In genomic region chr3:46987485-46988401, GRCh38 we compare ENCODE assay signal across 8 cellular contexts. TPM values are rescaled to one million over a fixed set of nuclear protein-coding genes. Genes with fewer than 3 reads are reported as not detected.
DNase-seq lines count a peak whose midpoint lies in the region; ATAC-seq, FAIRE-seq and TF ChIP-seq lines count a peak whose summit lies in the region.

No MANE protein-coding gene starts in this region.

- CTCF ChIA-PET in SK-N-SH (lab: Yijun Ruan, JAX): interaction anchor here (1.8 kb wide), 1 partner anchor 11 kb away, joined by 7 read pairs; no protein-coding TSS in a partner anchor

- H3K79me2 ChIP-seq in OCI-LY3 (ENCODE audit: low read length) (peaks cover 44% of the 10 kb centered on the region), SK-N-SH (ENCODE audit: insufficient read depth) (no peaks in the 10 kb centered on the region)

- ATAC-seq in GM18499 (IDR thresholded peaks at IDR 0.05; ENCODE audit: insufficient read depth, unreplicated experiment): peak; percentile 34
- ATAC-seq in HG02884 (IDR thresholded peaks at IDR 0.05; ENCODE audit: unreplicated experiment): peak; percentile 64

- TF ChIP-seq RAD21 in SK-N-SH (IDR thresholded peaks at IDR 0.05; ENCODE audit: low read length): no peak

- H3K9me3 ChIP-seq in OCI-LY3 (ENCODE audit: insufficient read depth, low read length): no peaks in the 10 kb centered on the region
- H3K9me3 ChIP-seq in iPS-20b (ENCODE audit: insufficient read depth, low read depth, low read length): no peaks in the 10 kb centered on the region
- no peaks in the 10 kb centered on the region for H3K9me3 ChIP-seq in SK-N-SH

- peaks cover 27% of the 10 kb centered on the region for H3K36me3 Mint-ChIP-seq in activated T-helper 1 cell treated with anti-CD3 and anti-CD28 coated beads, Interleukin-12 subunit alpha, Interleukin-12 subunit beta, Interleukin-2, Interleukin-4 antibody, amounts not matched to agents 30 ng/mL and 10 ng/mL and 1 ng/mL, durations not matched to agents 14 hours and 24 hours and 36 hours (ENCODE audit: low read depth)

- peak; percentile 91 for DNase-seq in activated T-helper 1 cell treated with anti-CD3 and anti-CD28 coated beads, Interleukin-12 subunit alpha, Interleukin-12 subunit beta, Interleukin-2, Interleukin-4 antibody, amounts not matched to agents 30 ng/mL and 10 ng/mL and 1 ng/mL, durations not matched to agents 14 hours and 24 hours and 36 hours (ENCODE audit: low spot score)
- DNase-seq in stimulated activated CD8-positive, alpha-beta memory T cell treated with anti-CD3 and anti-CD28 coated beads, Interleukin-15, amount 100 ng/mL, for 1 hour (ENCODE audit: low read depth): peak; percentile 65
- DNase-seq in H54 (ENCODE audit: insufficient read length, low spot score) (no peak), SK-N-SH (no peak)

- H3K27me3 ChIP-seq in OCI-LY3 (ENCODE audit: low read depth, low read length) (no peaks in the 10 kb centered on the region), iPS-20b (ENCODE audit: insufficient read depth, low read length) (no peaks in the 10 kb centered on the region), SK-N-SH (ENCODE audit: insufficient read depth) (no peaks in the 10 kb centered on the region)

- H3K4me1 ChIP-seq in OCI-LY3 (ENCODE audit: low read length) (peaks cover 51% of the 10 kb centered on the region), iPS-20b (ENCODE audit: insufficient read depth, low read length) (peaks cover 6% of the 10 kb centered on the region; the same call in 1 of the 2 replicates), SK-N-SH (ENCODE audit: control insufficient read depth in 1 of 2, insufficient read depth in 2 of 2, low read depth in 1 of 2, low read length in 1 of 2) (no peaks in the 10 kb centered on the region; a peak in 1 of 4 replicates)

- H3K27ac ChIP-seq in OCI-LY3 (ENCODE audit: low read length): peak overlapping the region; percentile 41
- no peak overlapping the region for H3K27ac ChIP-seq in iPS-20b (ENCODE audit: low read length)
- H3K27ac ChIP-seq in SK-N-SH (ENCODE audit: low read depth in 2 of 2, low read length in 1 of 2): no peak overlapping the region

- POLR2A ChIA-PET in SK-N-SH (lab: Yijun Ruan, JAX): no interaction called here

- intact Hi-C loops in activated T-helper 1 cell treated with anti-CD3 and anti-CD28 coated beads, Interleukin-12 subunit alpha, Interleukin-12 subunit beta, Interleukin-2, Interleukin-4 antibody, amounts not matched to agents 30 ng/mL and 10 ng/mL and 1 ng/mL, durations not matched to agents 14 hours and 24 hours and 36 hours (cut with micrococcal nuclease): loop anchor here (1.0 to 2.0 kb wide), 3 partner anchors 8 to 39 kb away; partner anchors contain the start of gene NBEAL2

- 90% methylated on average over 20 of the region's 26 CpGs for WGBS in SK-N-SH (ENCODE audit: low lambda C conversion rate)

- TF ChIP-seq CTCF in OCI-LY3 (IDR thresholded peaks at IDR 0.05; ENCODE audit: low read depth, low read length): no peak
- no peak for TF ChIP-seq CTCF in SK-N-SH (IDR thresholded peaks at IDR 0.05)

- H3K27ac Mint-ChIP-seq in activated T-helper 1 cell treated with anti-CD3 and anti-CD28 coated beads, Interleukin-12 subunit alpha, Interleukin-12 subunit beta, Interleukin-2, Interleukin-4 antibody, amounts not matched to agents 30 ng/mL and 10 ng/mL and 1 ng/mL, durations not matched to agents 14 hours and 24 hours and 36 hours: peak overlapping the region; percentile 94

- no peaks in the 10 kb centered on the region for H3K27me3 Mint-ChIP-seq in activated T-helper 1 cell treated with anti-CD3 and anti-CD28 coated beads, Interleukin-12 subunit alpha, Interleukin-12 subunit beta, Interleukin-2, Interleukin-4 antibody, amounts not matched to agents 30 ng/mL and 10 ng/mL and 1 ng/mL, durations not matched to agents 14 hours and 24 hours and 36 hours (ENCODE audit: insufficient read depth)

- H3K4me3 ChIP-seq in OCI-LY3 (ENCODE audit: low read length): peak overlapping the region; percentile 38; the same call in 1 of the 2 replicates
- peak overlapping the region; percentile 32; the same call in 1 of the 2 replicates for H3K4me3 ChIP-seq in iPS-20b (ENCODE audit: low read length)
- H3K4me3 ChIP-seq in SK-N-SH (ENCODE audit: low read depth in 2 of 2, low read length in 1 of 2): no peak overlapping the region

- no peak for TF ChIP-seq EP300 in SK-N-SH (IDR thresholded peaks at IDR 0.05; ENCODE audit: borderline replicate concordance in 1 of 2, low read depth in 1 of 2, low read length in 1 of 2)

- peak overlapping the region; percentile 57 for H3K4me2 ChIP-seq in OCI-LY3 (ENCODE audit: low read length)
- H3K4me2 ChIP-seq in SK-N-SH: no peak overlapping the region

- H3K9ac ChIP-seq in OCI-LY3 (ENCODE audit: low read length) (peak overlapping the region; percentile 33; the same call in 1 of the 2 replicates), iPS-20b (ENCODE audit: low read depth, low read length) (peak overlapping the region; percentile 61; the same call in 1 of the 2 replicates), SK-N-SH (no peak overlapping the region)

- no peak for FAIRE-seq in H54 (lab: Jason Lieb, UNC)

- peak overlapping the region; percentile 83 for H3K4me3 Mint-ChIP-seq in activated T-helper 1 cell treated with anti-CD3 and anti-CD28 coated beads, Interleukin-12 subunit alpha, Interleukin-12 subunit beta, Interleukin-2, Interleukin-4 antibody, amounts not matched to agents 30 ng/mL and 10 ng/mL and 1 ng/mL, durations not matched to agents 14 hours and 24 hours and 36 hours

- H3K4me1 Mint-ChIP-seq in activated T-helper 1 cell treated with anti-CD3 and anti-CD28 coated beads, Interleukin-12 subunit alpha, Interleukin-12 subunit beta, Interleukin-2, Interleukin-4 antibody, amounts not matched to agents 30 ng/mL and 10 ng/mL and 1 ng/mL, durations not matched to agents 14 hours and 24 hours and 36 hours (ENCODE audit: low read depth): peaks cover 80% of the 10 kb centered on the region

- no peaks in the 10 kb centered on the region for H3K9me3 Mint-ChIP-seq in activated T-helper 1 cell treated with anti-CD3 and anti-CD28 coated beads, Interleukin-12 subunit alpha, Interleukin-12 subunit beta, Interleukin-2, Interleukin-4 antibody, amounts not matched to agents 30 ng/mL and 10 ng/mL and 1 ng/mL, durations not matched to agents 14 hours and 24 hours and 36 hours

- no peaks in the 10 kb centered on the region for H3F3A ChIP-seq in SK-N-SH (replicated peaks; ENCODE audit: insufficient read depth)

- TF ChIP-seq POLR2A in H54 (IDR thresholded peaks at IDR 0.05; ENCODE audit: low read depth, low read length): no peak

- H4K20me1 ChIP-seq in OCI-LY3 (ENCODE audit: insufficient read depth, low read length): 0 out of 2 replicates have a peak, but pooled peaks cover 2% of the 10 kb centered on the region
- H4K20me1 ChIP-seq in SK-N-SH (ENCODE audit: insufficient read depth): no peaks in the 10 kb centered on the region

- H2AFZ ChIP-seq in OCI-LY3 (ENCODE audit: low read depth, low read length) (no peak overlapping the region), SK-N-SH (ENCODE audit: low read depth) (no peak overlapping the region)

- no peaks in the 10 kb centered on the region for H3K9me2 ChIP-seq in SK-N-SH

- H3K36me3 ChIP-seq in OCI-LY3 (replicated peaks; ENCODE audit: low read depth, low read length) (peaks cover 21% of the 10 kb centered on the region), iPS-20b (ENCODE audit: insufficient read depth, low read depth, low read length) (peaks cover 6% of the 10 kb centered on the region), SK-N-SH (replicated peaks in 1 of 2; ENCODE audit: control insufficient read depth in 1 of 2, insufficient read depth in 2 of 2, low read length in 1 of 2) (peaks cover 0 to 4% of the 10 kb centered on the region in 2 experiments)

TF ChIP-seq in SK-N-SH, 30 proteins besides CTCF, POLR2A, EP300 and RAD21 (continues in another document):
- TF ChIP-seq, protein P1, sequence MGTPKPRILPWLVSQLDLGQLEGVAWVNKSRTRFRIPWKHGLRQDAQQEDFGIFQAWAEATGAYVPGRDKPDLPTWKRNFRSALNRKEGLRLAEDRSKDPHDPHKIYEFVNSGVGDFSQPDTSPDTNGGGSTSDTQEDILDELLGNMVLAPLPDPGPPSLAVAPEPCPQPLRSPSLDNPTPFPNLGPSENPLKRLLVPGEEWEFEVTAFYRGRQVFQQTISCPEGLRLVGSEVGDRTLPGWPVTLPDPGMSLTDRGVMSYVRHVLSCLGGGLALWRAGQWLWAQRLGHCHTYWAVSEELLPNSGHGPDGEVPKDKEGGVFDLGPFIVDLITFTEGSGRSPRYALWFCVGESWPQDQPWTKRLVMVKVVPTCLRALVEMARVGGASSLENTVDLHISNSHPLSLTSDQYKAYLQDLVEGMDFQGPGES (IDR thresholded peaks at IDR 0.05; ENCODE audit: low read depth, low read length): no peak
- TF ChIP-seq RCOR1 (IDR thresholded peaks at IDR 0.05; ENCODE audit: low read length) (no peak), SMC3 (IDR thresholded peaks at IDR 0.05; ENCODE audit: low read depth, low read length) (no peak)

RNA-seq across cellular contexts. Expression of gene NBEAL2, which starts 8.3 kb away (rescaled TPM):
- total RNA-seq in activated T-helper 1 cell treated with anti-CD3 and anti-CD28 coated beads, Interleukin-12 subunit alpha, Interleukin-12 subunit beta, Interleukin-2, Interleukin-4 antibody, amounts not matched to agents 30 ng/mL and 10 ng/mL and 1 ng/mL, durations not matched to agents 14 hours and 24 hours and 36 hours: 118 and 119 TPM in 2 replicates
- polyA plus RNA-seq in SK-N-SH (2012; rRNA removed): 15.5 and 20.3 TPM in 2 replicates
- 2.6 and 5.5 TPM in 2 replicates for polyA plus RNA-seq in SK-N-SH (2012; cell fraction: cytosol; rRNA removed)
- 152 and 177 TPM in 2 replicates for polyA plus RNA-seq in SK-N-SH (2012; cell fraction: nucleus; rRNA removed)

RNA-seq across cellular contexts. Expression of gene CCDC12, which starts 11.2 kb away (rescaled TPM):
- total RNA-seq in activated T-helper 1 cell treated with anti-CD3 and anti-CD28 coated beads, Interleukin-12 subunit alpha, Interleukin-12 subunit beta, Interleukin-2, Interleukin-4 antibody, amounts not matched to agents 30 ng/mL and 10 ng/mL and 1 ng/mL, durations not matched to agents 14 hours and 24 hours and 36 hours: 68.7 and 69.1 TPM in 2 replicates
- polyA plus RNA-seq in SK-N-SH (2012; rRNA removed): 53.2 and 105 TPM in 2 replicates
- 68.1 and 147 TPM in 2 replicates for polyA plus RNA-seq in SK-N-SH (2012; cell fraction: cytosol; rRNA removed)
- polyA plus RNA-seq in SK-N-SH (2012; cell fraction: nucleus; rRNA removed): 66.6 and 79.5 TPM in 2 replicates

Comparison
In these comparisons a context has a peak if more than half of its experiments do, and no peak if none do; other contexts are left out.
1. H3K4me3 ChIP-seq: peak in OCI-LY3 (single experiment) and iPS-20b (single experiment); none in SK-N-SH (0 of 2).
2. DNase-seq: peak in activated T-helper 1 cell treated with anti-CD3 and anti-CD28 coated beads, Interleukin-12 subunit alpha, Interleukin-12 subunit beta, Interleukin-2, Interleukin-4 antibody, amounts not matched to agents 30 ng/mL and 10 ng/mL and 1 ng/mL, durations not matched to agents 14 hours and 24 hours and 36 hours (single experiment) and stimulated activated CD8-positive, alpha-beta memory T cell treated with anti-CD3 and anti-CD28 coated beads, Interleukin-15, amount 100 ng/mL, for 1 hour (single experiment); none in H54 (single experiment) and SK-N-SH (single experiment).